Comparison of ENCODE assay signal across 8 cellular contexts in the genomic region with DNA sequence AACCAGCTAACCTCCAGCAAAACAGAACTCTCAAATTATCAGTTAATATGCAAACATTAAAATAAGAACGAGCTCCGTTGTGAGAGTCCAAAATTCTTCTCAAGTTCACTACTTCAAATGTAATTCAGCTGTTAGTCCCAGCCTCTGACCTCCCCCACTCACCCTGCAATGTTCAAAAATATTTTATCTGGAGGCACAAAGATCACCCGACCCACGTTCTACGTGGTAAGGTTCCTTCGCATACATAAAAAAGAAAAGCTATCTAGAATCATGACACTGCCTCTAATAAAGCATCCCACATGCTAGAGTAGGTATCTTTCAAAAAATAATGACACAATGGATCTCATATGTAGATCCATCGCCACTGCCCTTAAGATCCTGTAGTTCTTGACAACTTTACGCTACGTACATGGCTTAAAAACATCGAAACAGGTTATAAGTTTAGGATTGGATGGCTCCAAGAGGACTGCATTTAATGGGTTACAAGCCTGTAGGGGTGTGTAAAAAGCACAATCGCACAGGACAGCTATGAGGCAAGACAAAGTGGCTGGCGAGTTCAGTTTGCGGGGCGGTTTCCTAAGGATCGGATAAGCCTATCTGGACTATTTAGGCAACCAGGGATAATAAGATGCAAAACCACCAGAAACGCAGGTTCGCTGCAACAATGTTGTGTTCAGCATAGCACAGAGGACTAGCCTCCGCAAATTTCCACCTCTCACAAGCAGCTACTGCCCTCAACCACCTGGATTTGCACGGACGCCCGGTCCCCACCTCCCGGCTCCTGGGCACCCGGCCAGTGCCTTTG. TPM values are rescaled to one million over a fixed set of nuclear protein-coding genes. Genes with fewer than 3 reads are reported as not detected.
DNase-seq lines count a peak whose midpoint lies in the region; ATAC-seq and TF ChIP-seq lines count a peak whose summit lies in the region.

No MANE protein-coding gene starts in this region.

- H3K4me3 Mint-ChIP-seq in activated naive CD4-positive, alpha-beta T cell treated with anti-CD3 and anti-CD28 coated beads, Interleukin-2, amount 10 ng/mL, durations not matched to agents 7 days and 5 days: peak overlapping the region; percentile 95
- H3K4me3 Mint-ChIP-seq in effector memory CD8-positive, alpha-beta T cell: peak overlapping the region; percentile 94 to 98

- H3K27ac Mint-ChIP-seq in activated naive CD4-positive, alpha-beta T cell treated with anti-CD3 and anti-CD28 coated beads, Interleukin-2, amount 10 ng/mL, durations not matched to agents 7 days and 5 days: peak overlapping the region; percentile 98
- peak overlapping the region; percentile 98 to 99 for H3K27ac Mint-ChIP-seq in effector memory CD8-positive, alpha-beta T cell

- no peak for DNase-seq in activated naive CD4-positive, alpha-beta T cell treated with anti-CD3 and anti-CD28 coated beads, Interleukin-2, amount 10 ng/mL, durations not matched to agents 7 days and 5 days
- DNase-seq in activated naive CD4-positive, alpha-beta T cell (lab: John Stamatoyannopoulos, UW): no peak
- DNase-seq in PC-9: no peak
- DNase-seq in effector memory CD8-positive, alpha-beta T cell: peak in 1 of 3 experiments; percentile 3
- DNase-seq in EL: no peak
- no peak for DNase-seq in HT-29 (ENCODE audit: low spot score)

- POLR2A ChIA-PET in PC-9 (lab: Charles Lee; ENCODE audit: unreplicated experiment): interaction anchor here (0.6 to 0.7 kb wide), 3 partner anchors 9 to 410 kb away, joined by 3 to 44 read pairs (median 3); no protein-coding TSS in a partner anchor

- H3K27me3 ChIP-seq in PC-9 (ENCODE audit: insufficient read depth, low read depth) (no peaks in the 10 kb centered on the region), muscle layer of duodenum (ENCODE audit: low read depth, low read length) (no peaks in the 10 kb centered on the region)

- H3K27me3 Mint-ChIP-seq in activated naive CD4-positive, alpha-beta T cell treated with anti-CD3 and anti-CD28 coated beads, Interleukin-2, amount 10 ng/mL, durations not matched to agents 7 days and 5 days: peaks cover 17% of the 10 kb centered on the region
- no peaks in the 10 kb centered on the region for H3K27me3 Mint-ChIP-seq in effector memory CD8-positive, alpha-beta T cell

- H2AFZ ChIP-seq in PC-9: peak overlapping the region; percentile 99

- ATAC-seq in HG02938 (IDR thresholded peaks at IDR 0.05; ENCODE audit: unreplicated experiment): peak; percentile 14
- ATAC-seq in effector memory CD8-positive, alpha-beta T cell (replicated peaks): peak; percentile 6

- no peaks in the 10 kb centered on the region; the same call in 1 of the 2 replicates for H4K20me1 ChIP-seq in PC-9 (ENCODE audit: insufficient read depth)

- no peak for TF ChIP-seq CTCF in PC-9 (conservative IDR thresholded peaks at IDR 0.05)

- peaks cover 28% of the 10 kb centered on the region for H3K36me3 Mint-ChIP-seq in activated naive CD4-positive, alpha-beta T cell treated with anti-CD3 and anti-CD28 coated beads, Interleukin-2, amount 10 ng/mL, durations not matched to agents 7 days and 5 days
- H3K36me3 Mint-ChIP-seq in effector memory CD8-positive, alpha-beta T cell (ENCODE audit: insufficient read depth): peaks cover 35% of the 10 kb centered on the region

- H3K4me1 Mint-ChIP-seq in activated naive CD4-positive, alpha-beta T cell treated with anti-CD3 and anti-CD28 coated beads, Interleukin-2, amount 10 ng/mL, durations not matched to agents 7 days and 5 days: peaks cover 36% of the 10 kb centered on the region
- peaks cover 23 to 36% of the 10 kb centered on the region in 2 donors for H3K4me1 Mint-ChIP-seq in effector memory CD8-positive, alpha-beta T cell (ENCODE audit: low read depth in 2 of 2)

- intact Hi-C loops in PC-9 (cut with micrococcal nuclease; ENCODE audit: unreplicated experiment): loop anchor here (1.0 to 10.0 kb wide), 4 partner anchors 49 to 391 kb away; a partner anchor contains a TSS

- H3K9me2 ChIP-seq in PC-9 (ENCODE audit: insufficient read depth): no peaks in the 10 kb centered on the region

- 0 out of 2 replicates have a peak overlapping the region, but pooled peaks have one; percentile 23 for H3K27ac ChIP-seq in PC-9
- peak overlapping the region; percentile 92 for H3K27ac ChIP-seq in muscle layer of duodenum (ENCODE audit: low read length)

- H3K9me3 Mint-ChIP-seq in activated naive CD4-positive, alpha-beta T cell treated with anti-CD3 and anti-CD28 coated beads, Interleukin-2, amount 10 ng/mL, durations not matched to agents 7 days and 5 days: peaks cover 2% of the 10 kb centered on the region
- H3K9me3 Mint-ChIP-seq in effector memory CD8-positive, alpha-beta T cell: no peaks in the 10 kb centered on the region

- peak overlapping the region; percentile 98 for H3K4me2 ChIP-seq in PC-9

- H3K36me3 ChIP-seq in PC-9 (ENCODE audit: low read depth) (peaks cover 27% of the 10 kb centered on the region), muscle layer of duodenum (ENCODE audit: control insufficient read depth in 1 of 2, insufficient read depth in 2 of 2, low read length in 2 of 2) (peaks cover 16% of the 10 kb centered on the region in 2 donors)

- no TSS peak for BruUV-seq in PC-9 (replicated peaks; lab: Mats Ljungman, UMichigan)

- H3K4me1 ChIP-seq in PC-9 (replicated peaks; ENCODE audit: insufficient read depth) (peaks cover 35% of the 10 kb centered on the region), muscle layer of duodenum (ENCODE audit: control insufficient read depth in 1 of 2, insufficient read depth in 2 of 2, low read length in 2 of 2) (peaks cover 9 to 28% of the 10 kb centered on the region in 2 donors)

- peaks cover 3% of the 10 kb centered on the region; the same call in 1 of the 2 replicates for H3K9me3 ChIP-seq in PC-9 (ENCODE audit: insufficient read depth, low read depth)
- no peaks in the 10 kb centered on the region for H3K9me3 ChIP-seq in muscle layer of duodenum (ENCODE audit: control insufficient read depth in 1 of 2, low read length in 2 of 2)

- H3K79me2 ChIP-seq in PC-9 (ENCODE audit: low read depth): peaks cover 39% of the 10 kb centered on the region

- CTCF ChIA-PET in activated naive CD4-positive, alpha-beta T cell treated with anti-CD3 and anti-CD28 coated beads, Interleukin-2, amount 10 ng/mL, durations not matched to agents 7 days and 5 days (lab: Charles Lee): no interaction called here
- CTCF ChIA-PET in PC-9 (lab: Charles Lee): interaction anchor here (1.2 kb wide), 1 partner anchor 105 kb away, joined by 16 read pairs; a partner anchor contains a TSS

- H3F3A ChIP-seq in PC-9 (ENCODE audit: insufficient read depth, low read depth): peaks cover 15% of the 10 kb centered on the region

- peak overlapping the region; percentile 85 for H3K4me3 ChIP-seq in PC-9
- H3K4me3 ChIP-seq in muscle layer of duodenum (ENCODE audit: low read depth in 1 of 2, low read length in 2 of 2): peak overlapping the region; percentile 96 to 97

RNA-seq across cellular contexts. Expression of a gene that starts 1.0 kb away (rescaled TPM):
- total RNA-seq in PC-9 (2021): 25.0 and 29.7 TPM in 2 replicates
- 10.1 and 12.0 TPM in 2 replicates for total RNA-seq in HT-29 (2014; rRNA removed; shearing (Covaris generic))

RNA-seq across cellular contexts. Expression of a gene that starts 35.7 kb away (rescaled TPM):
- not detected in 2 replicates for total RNA-seq in PC-9 (2021)
- total RNA-seq in HT-29 (2014; rRNA removed; shearing (Covaris generic)): not detected in 2 replicates
